Comparison of ENCODE assay signal across 8 cellular contexts in genomic region chr4:152536545-152537182, GRCh38. TPM values are rescaled to one million over a fixed set of nuclear protein-coding genes. Genes with fewer than 3 reads are reported as not detected.
A peak's percentile ranks its signal among the peaks of the same experiment; 100 is the strongest.
DNase-seq lines count a peak whose midpoint lies in the region; ATAC-seq, FAIRE-seq and TF ChIP-seq lines count a peak whose summit lies in the region.

No MANE protein-coding gene starts in this region.

- intact Hi-C loops in CD4-positive, alpha-beta T cell (cut with DNase I, micrococcal nuclease) = loop anchor here (1.0 to 10.0 kb wide), 14 partner anchors 18 to 1522 kb away; partner anchors contain the start of genes RPS3A (in 2 of the 2), GATB (in 1 of the 2), LRBA (in 1 of the 2) and TMEM154 (in 1 of the 2)
- intact Hi-C loops in mammary epithelial cell (cut with micrococcal nuclease) = loop anchor here (1.0 to 2.0 kb wide), 6 partner anchors 35 to 243 kb away; partner anchors contain the start of genes ARFIP1 and TIGD4

- H3K36me3 ChIP-seq in mammary epithelial cell (ENCODE audit: insufficient read depth, low read length) (no peaks in the 10 kb centered on the region), keratinocyte (ENCODE audit: control insufficient read depth in 2 of 2, extremely low read depth in 1 of 2, insufficient read depth in 2 of 2, low read length in 2 of 2) (no peaks in the 10 kb centered on the region)

- dilution Hi-C loops in mammary epithelial cell (cut with HindIII; ENCODE audit: low sequenced_read_pairs) (no loop called here), keratinocyte (cut with MboI; ENCODE audit: extremely low pct_ligation_motif_present, low sequenced_read_pairs) (no loop called here)

- H2AFZ ChIP-seq in mammary epithelial cell (ENCODE audit: low read depth, low read length) (peak overlapping the region; percentile 98), keratinocyte (ENCODE audit: control insufficient read depth, low read length) (peak overlapping the region; percentile 99)

- POLR2A ChIA-PET in CD4-positive, alpha-beta T cell (lab: Charles Lee) = interaction anchor here (0.6 to 4.8 kb wide), 38 partner anchors 8 to 1527 kb away, joined by 3 to 147 read pairs (median 6); partner anchors contain the start of genes ARFIP1, GATB, LRBA and RPS3A

- H3K9ac ChIP-seq in mammary epithelial cell (ENCODE audit: insufficient read depth, low read length) (peak overlapping the region; percentile 92), keratinocyte (ENCODE audit: control insufficient read depth, extremely low read depth, insufficient read depth, low read length) (peak overlapping the region; percentile 97)

- BruUV-seq in mammary epithelial cell (replicated peaks; lab: Mats Ljungman, UMichigan) = TSS peak; percentile 47

- FAIRE-seq in keratinocyte (lab: Jason Lieb, UNC) = no peak
- no peak for FAIRE-seq in urothelium cell line (lab: Jason Lieb, UNC)

- in situ Hi-C loops in mammary epithelial cell (cut with MboI; ENCODE audit: low sequenced_read_pairs in 2 of 2) = no loop called here

- H4K20me1 ChIP-seq in mammary epithelial cell (ENCODE audit: insufficient read depth, low read length) = no peaks in the 10 kb centered on the region
- H4K20me1 ChIP-seq in keratinocyte (ENCODE audit: control insufficient read depth, extremely low read depth, insufficient read depth, low read length) = no peaks in the 10 kb centered on the region

- H3K9me3 ChIP-seq in CD4-positive, alpha-beta T cell (ENCODE audit: control insufficient read depth, low read length) = no peaks in the 10 kb centered on the region
- H3K9me3 ChIP-seq in mammary epithelial cell (replicated peaks; ENCODE audit: insufficient read depth, low read length) = no peaks in the 10 kb centered on the region
- H3K9me3 ChIP-seq in keratinocyte (ENCODE audit: control insufficient read depth, low read depth, low read length) = no peaks in the 10 kb centered on the region

- peaks cover 16% of the 10 kb centered on the region for H3K4me1 ChIP-seq in mammary epithelial cell (ENCODE audit: insufficient read depth, low read length)
- H3K4me1 ChIP-seq in keratinocyte (ENCODE audit: control insufficient read depth, extremely low read depth, insufficient read depth, low read length) = peaks cover 20% of the 10 kb centered on the region

- TF ChIP-seq CTCF in CD4-positive, alpha-beta T cell (IDR thresholded peaks at IDR 0.05) = no peak
- TF ChIP-seq CTCF in mammary epithelial cell (conservative IDR thresholded peaks at IDR 0.05 in 1 of 2, IDR thresholded peaks at IDR 0.05 in 1 of 2; ENCODE audit: extremely low read depth in 1 of 2, insufficient read depth in 1 of 2, low read depth in 1 of 2, low read length in 2 of 2) = no peak
- no peak for TF ChIP-seq CTCF in keratinocyte (optimal IDR thresholded peaks at IDR 0.05 in 1 of 3, IDR thresholded peaks at IDR 0.05 in 1 of 3, conservative IDR thresholded peaks at IDR 0.05 in 1 of 3; ENCODE audit: extremely low read depth in 1 of 3, insufficient read depth in 2 of 3, low read length in 3 of 3)

- no peaks in the 10 kb centered on the region for H3K9me3 Mint-ChIP-seq in CD4-positive, alpha-beta T cell

- peaks cover 47% of the 10 kb centered on the region for H3K36me3 Mint-ChIP-seq in CD4-positive, alpha-beta T cell (ENCODE audit: low read depth)

- CTCF ChIA-PET in CD4-positive, alpha-beta T cell (lab: Charles Lee) = interaction anchor here (1.2 to 3.5 kb wide), 5 partner anchors 9 to 142 kb away, joined by 3 to 19 read pairs (median 4); no protein-coding TSS in a partner anchor
- CTCF ChIA-PET in mammary epithelial cell (lab: Charles Lee; ENCODE audit: low non-redundant PET) = interaction anchor here (0.5 to 0.6 kb wide), 2 partner anchors 36 to 54 kb away, joined by 5 to 6 read pairs; no protein-coding TSS in a partner anchor

- H3K27me3 ChIP-seq in CD4-positive, alpha-beta T cell (ENCODE audit: control insufficient read depth, insufficient read depth, low read length) = no peaks in the 10 kb centered on the region
- H3K27me3 ChIP-seq in mammary epithelial cell (ENCODE audit: insufficient read depth, low read length) (no peaks in the 10 kb centered on the region), keratinocyte (ENCODE audit: control insufficient read depth, extremely low read depth, insufficient read depth, low read length) (no peaks in the 10 kb centered on the region)

- peak overlapping the region; percentile 78 to 97 (median 85) for H3K4me3 ChIP-seq in mammary epithelial cell (replicated peaks in 1 of 3; ENCODE audit: insufficient read depth in 1 of 3, low read depth in 2 of 3, low read length in 3 of 3)
- H3K4me3 ChIP-seq in keratinocyte (ENCODE audit: control insufficient read depth in 2 of 3, extremely low read depth in 1 of 3, insufficient read depth in 2 of 3, low read depth in 1 of 3, low read length in 3 of 3) = peak overlapping the region; percentile 80 to 99 (median 98)

- peak overlapping the region; percentile 90 for H3K27ac ChIP-seq in CD4-positive, alpha-beta T cell (ENCODE audit: low read depth, low read length)
- H3K27ac ChIP-seq in mammary epithelial cell (ENCODE audit: insufficient read depth, low read depth, low read length) (peak overlapping the region; percentile 88), keratinocyte (ENCODE audit: control insufficient read depth, insufficient read depth, low read length) (peak overlapping the region; percentile 98)

- H3K27ac Mint-ChIP-seq in CD4-positive, alpha-beta T cell = peak overlapping the region; percentile 94

- H3K27me3 Mint-ChIP-seq in CD4-positive, alpha-beta T cell = no peaks in the 10 kb centered on the region

- peak; percentile 67 for ATAC-seq in CD4-positive, alpha-beta T cell (ENCODE audit: poor library complexity)
- ATAC-seq in GM19023 (IDR thresholded peaks at IDR 0.05; ENCODE audit: unreplicated experiment) (peak; percentile 42), HG03139 (IDR thresholded peaks at IDR 0.05; ENCODE audit: unreplicated experiment) (peak; percentile 33)

- WGBS in mammary epithelial cell (ENCODE audit: low coverage, missing lambda C conversion rate) = under 1% methylated on average over 14 of the region's 24 CpGs

- H3K4me1 Mint-ChIP-seq in CD4-positive, alpha-beta T cell (ENCODE audit: low read depth) = peaks cover 62% of the 10 kb centered on the region

- DNase-seq in CD4-positive, alpha-beta T cell = peak in 7 of 10 experiments; percentile 46 to 76 (median 56)
- DNase-seq in RPMI8226 (peak; percentile 70), mammary epithelial cell (peak; percentile 70), keratinocyte (ENCODE audit: low read depth, low spot score) (no peak), urothelium cell line (ENCODE audit: low spot score) (no peak)
- DNase-seq in stimulated activated CD4-positive, alpha-beta T cell treated with anti-CD3 and anti-CD28 coated beads, Interleukin-4, amount 100 ng/mL, for 48 hours (ENCODE audit: low read depth in 2 of 2) = peak; percentile 58

- H3K4me2 ChIP-seq in mammary epithelial cell (ENCODE audit: insufficient read depth, low read depth, low read length) (peak overlapping the region; percentile 81), keratinocyte (ENCODE audit: control insufficient read depth, extremely low read depth, insufficient read depth, low read depth, low read length) (peak overlapping the region; percentile 91)

- H3K79me2 ChIP-seq in mammary epithelial cell (ENCODE audit: insufficient read depth, low read length) (peaks cover 91% of the 10 kb centered on the region), keratinocyte (ENCODE audit: control insufficient read depth, insufficient read depth, low read length) (peaks cover 73% of the 10 kb centered on the region)

- peaks cover 5% of the 10 kb centered on the region for H3K9me1 ChIP-seq in keratinocyte (ENCODE audit: control insufficient read depth, extremely low read depth, insufficient read depth, low read length)

- H3K4me3 Mint-ChIP-seq in CD4-positive, alpha-beta T cell = peak overlapping the region; percentile 95

RNA-seq across cellular contexts. Expression of gene FBXW7, which starts 0.8 kb away (rescaled TPM):
- total RNA-seq in CD4-positive, alpha-beta T cell = 100 to 1,000 TPM; 128 to 140 TPM
- 100 to 1,000 TPM in 1 of 2 donors, 10 to 100 TPM in 1; 42.7 to 109 TPM for total RNA-seq in mammary epithelial cell
- polyA plus RNA-seq in mammary epithelial cell (22.7 TPM), keratinocyte (27.0 to 39.6 TPM (median 35.4 TPM) in 3 replicates)
- polyA minus RNA-seq in mammary epithelial cell (70.8 TPM), keratinocyte (9.6 to 91.9 TPM (median 47.3 TPM) in 3 replicates)
- 185 TPM for polyA plus RNA-seq in keratinocyte (2011; ENCODE audit: low read depth)
- polyA plus RNA-seq in keratinocyte (2011; cell fraction: cytosol; rRNA removed) = 8.4 and 11.6 TPM in 2 replicates
- polyA plus RNA-seq in keratinocyte (2011; cell fraction: nucleus; rRNA removed) = 67.7 and 109 TPM in 2 replicates
- polyA plus RNA-seq in keratinocyte (2012; ENCODE audit: low replicate concordance) = 20.9 and 57.8 TPM in 2 replicates
- 20.5 TPM for polyA minus RNA-seq in keratinocyte (2011; cell fraction: cytosol; rRNA and poly(A)+ RNA removed)
- 52.7 and 81.0 TPM in 2 replicates for polyA minus RNA-seq in keratinocyte (2011; cell fraction: nucleus; rRNA and poly(A)+ RNA removed)

Comparison
In these comparisons a context has a peak if more than half of its experiments do, and no peak if none do; other contexts are left out.
1. DNase-seq: peak in CD4-positive, alpha-beta T cell (7 of 10), RPMI8226 (single experiment), mammary epithelial cell (single experiment) and stimulated activated CD4-positive, alpha-beta T cell treated with anti-CD3 and anti-CD28 coated beads, Interleukin-4, amount 100 ng/mL, for 48 hours (2 of 2); none in keratinocyte (single experiment) and urothelium cell line (single experiment).
2. Peak in every context shown above with its lines, with median percentiles within 50 percentile points of each other: ATAC-seq and H3K27ac ChIP-seq.